ENCODE assay signal across 1 cellular context in genomic region chr9:81391457-81391825, GRCh38.
TF ChIP-seq lines count a peak whose summit lies in the region.

No MANE protein-coding gene starts in this region.

TF ChIP-seq in HCT116, 20 proteins besides CTCF, POLR2A, EP300 and RAD21 (continued from another document):
- TF ChIP-seq, protein P1, sequence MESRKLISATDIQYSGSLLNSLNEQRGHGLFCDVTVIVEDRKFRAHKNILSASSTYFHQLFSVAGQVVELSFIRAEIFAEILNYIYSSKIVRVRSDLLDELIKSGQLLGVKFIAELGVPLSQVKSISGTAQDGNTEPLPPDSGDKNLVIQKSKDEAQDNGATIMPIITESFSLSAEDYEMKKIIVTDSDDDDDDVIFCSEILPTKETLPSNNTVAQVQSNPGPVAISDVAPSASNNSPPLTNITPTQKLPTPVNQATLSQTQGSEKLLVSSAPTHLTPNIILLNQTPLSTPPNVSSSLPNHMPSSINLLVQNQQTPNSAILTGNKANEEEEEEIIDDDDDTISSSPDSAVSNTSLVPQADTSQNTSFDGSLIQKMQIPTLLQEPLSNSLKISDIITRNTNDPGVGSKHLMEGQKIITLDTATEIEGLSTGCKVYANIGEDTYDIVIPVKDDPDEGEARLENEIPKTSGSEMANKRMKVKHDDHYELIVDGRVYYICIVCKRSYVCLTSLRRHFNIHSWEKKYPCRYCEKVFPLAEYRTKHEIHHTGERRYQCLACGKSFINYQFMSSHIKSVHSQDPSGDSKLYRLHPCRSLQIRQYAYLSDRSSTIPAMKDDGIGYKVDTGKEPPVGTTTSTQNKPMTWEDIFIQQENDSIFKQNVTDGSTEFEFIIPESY (IDR thresholded peaks at IDR 0.05; ENCODE audit: extremely low read depth, insufficient replicate concordance, low read length), result no peak
- TF ChIP-seq CEBPB (IDR thresholded peaks at IDR 0.05; ENCODE audit: low read depth) (no peak), EZH2 (IDR thresholded peaks at IDR 0.05) (no peak), ZNF274 (IDR thresholded peaks at IDR 0.05; ENCODE audit: low read depth, low read length) (no peak), YY1 (IDR thresholded peaks at IDR 0.05; ENCODE audit: extremely low read depth, insufficient replicate concordance, low read depth, low read length) (no peak), MAX (IDR thresholded peaks at IDR 0.05) (no peak), TCF7L2 (IDR thresholded peaks at IDR 0.05; ENCODE audit: borderline replicate concordance, extremely low read depth, insufficient read depth, insufficient read length) (no peak), SRF (IDR thresholded peaks at IDR 0.05; ENCODE audit: low read depth) (no peak), FOSL1 (IDR thresholded peaks at IDR 0.05; ENCODE audit: low read depth) (no peak)
- TF ChIP-seq, protein P2, sequence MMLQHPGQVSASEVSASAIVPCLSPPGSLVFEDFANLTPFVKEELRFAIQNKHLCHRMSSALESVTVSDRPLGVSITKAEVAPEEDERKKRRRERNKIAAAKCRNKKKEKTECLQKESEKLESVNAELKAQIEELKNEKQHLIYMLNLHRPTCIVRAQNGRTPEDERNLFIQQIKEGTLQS (IDR thresholded peaks at IDR 0.05), result no peak
TF ChIP-seq in HCT116: peak in this region for 0.
